Comparison of ENCODE assay signal across 8 cellular contexts in the genomic region with DNA sequence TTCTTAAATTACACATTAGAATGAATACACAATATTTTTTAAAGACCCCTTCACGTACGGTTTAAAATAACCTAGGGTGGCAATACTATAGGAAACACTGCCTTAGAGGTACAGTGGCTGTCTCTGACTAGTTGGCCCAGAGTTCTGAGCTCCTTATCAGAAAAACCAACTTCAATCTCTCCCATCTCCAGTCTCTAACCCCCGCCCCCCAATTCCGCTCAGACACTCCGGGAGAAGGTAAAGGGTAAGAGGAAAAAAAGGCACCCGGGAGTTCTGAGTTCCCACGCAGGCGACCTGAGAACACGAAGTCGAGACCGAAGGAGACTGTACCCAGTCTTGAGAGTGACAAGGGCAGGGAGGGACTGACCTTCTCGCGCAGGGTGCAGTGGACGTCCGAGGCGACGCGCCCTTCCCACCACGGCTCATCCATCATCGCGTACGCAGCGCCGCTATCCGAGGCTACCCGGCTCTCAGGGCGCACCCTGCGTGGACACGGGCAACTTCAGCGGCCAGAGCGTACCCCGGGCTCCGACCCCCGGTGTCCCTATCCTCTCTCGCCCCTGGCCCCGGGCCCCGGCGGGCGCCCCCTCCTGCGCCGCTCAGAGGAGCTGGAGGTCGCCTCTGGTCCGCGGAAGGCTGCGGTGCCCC. TPM values are rescaled to one million over a fixed set of nuclear protein-coding genes. Genes with fewer than 3 reads are reported as not detected.
DNase-seq lines count a peak whose midpoint lies in the region; ATAC-seq and TF ChIP-seq lines count a peak whose summit lies in the region.

No MANE protein-coding gene starts in this region.

- DNase-seq in DMS53 (lab: John Stamatoyannopoulos, UW) (peak; percentile 59), DMS53 treated with DMSO at 0.1 percent for 48 hours (lab: John Stamatoyannopoulos, UW; ENCODE audit: unreplicated experiment) (no peak), endodermal cell (no peak), NCI-H774 (lab: John Stamatoyannopoulos, UW) (no peak), NCI-H2171 (lab: John Stamatoyannopoulos, UW) (no peak)
- no peak for DNase-seq in naive thymus-derived CD4-positive, alpha-beta T cell

- peaks cover 31% of the 10 kb centered on the region for H3K4me1 ChIP-seq in Loucy (ENCODE audit: insufficient read depth, low read length, poor library complexity, severe bottlenecking)
- peaks cover 7% of the 10 kb centered on the region for H3K4me1 ChIP-seq in endodermal cell (ENCODE audit: control insufficient read depth, insufficient read depth, low read length)
- no peaks in the 10 kb centered on the region for H3K4me1 ChIP-seq in naive thymus-derived CD4-positive, alpha-beta T cell (ENCODE audit: control insufficient read depth in 2 of 2, insufficient read depth in 2 of 2, low read length in 2 of 2)

- peak overlapping the region; percentile 84 for H3K27ac ChIP-seq in endodermal cell (ENCODE audit: low read depth, low read length)
- H3K27ac ChIP-seq in naive thymus-derived CD4-positive, alpha-beta T cell (ENCODE audit: low read depth, low read length): no peak overlapping the region

- peaks cover 27% of the 10 kb centered on the region for H3K4me1 Mint-ChIP-seq in endodermal cell
- peaks cover 2 to 17% (median 12%) of the 10 kb centered on the region in 7 donors for H3K4me1 Mint-ChIP-seq in naive thymus-derived CD4-positive, alpha-beta T cell

- peak overlapping the region; percentile 76 for H3K4me3 Mint-ChIP-seq in endodermal cell
- peak overlapping the region in 9 of 10 donors; percentile 32 to 85 (median 56) for H3K4me3 Mint-ChIP-seq in naive thymus-derived CD4-positive, alpha-beta T cell

- no peaks in the 10 kb centered on the region for H3K27me3 ChIP-seq in Loucy (ENCODE audit: insufficient read depth, low read length, poor library complexity, severe bottlenecking)
- no peaks in the 10 kb centered on the region for H3K27me3 ChIP-seq in endodermal cell (ENCODE audit: control insufficient read depth, insufficient read depth, low read length, poor library complexity, severe bottlenecking)
- H3K27me3 ChIP-seq in naive thymus-derived CD4-positive, alpha-beta T cell (ENCODE audit: control insufficient read depth in 2 of 2, insufficient read depth in 2 of 2, low read length in 2 of 2): no peaks in the 10 kb centered on the region

- TF ChIP-seq CTCF in Loucy (conservative IDR thresholded peaks at IDR 0.05; ENCODE audit: low read length): no peak
- TF ChIP-seq CTCF in endodermal cell (conservative IDR thresholded peaks at IDR 0.05): no peak

- H3K4me3 ChIP-seq in Loucy (ENCODE audit: low read length, poor library complexity, severe bottlenecking) (peak overlapping the region; percentile 81), endodermal cell (ENCODE audit: low read length) (peak overlapping the region; percentile 89)
- no peak overlapping the region for H3K4me3 ChIP-seq in naive thymus-derived CD4-positive, alpha-beta T cell (ENCODE audit: low read length)

- CTCF ChIA-PET in naive thymus-derived CD4-positive, alpha-beta T cell (lab: Charles Lee): interaction anchor here (0.5 to 0.7 kb wide), 2 partner anchors 64 to 169 kb away, joined by 3 to 5 read pairs; no protein-coding TSS in a partner anchor

- peaks cover 2% of the 10 kb centered on the region for H3K27me3 Mint-ChIP-seq in endodermal cell (ENCODE audit: insufficient read depth)
- H3K27me3 Mint-ChIP-seq in naive thymus-derived CD4-positive, alpha-beta T cell: peaks cover 50 to 84% (median 70%) of the 10 kb centered on the region in 5 donors

- H3K79me2 ChIP-seq in Loucy (ENCODE audit: insufficient read depth, low read length): peaks cover 60% of the 10 kb centered on the region

- peak overlapping the region; percentile 73 for H2AFZ ChIP-seq in Loucy (ENCODE audit: low read length)

- H3K9ac ChIP-seq in Loucy (ENCODE audit: low read depth, low read length, poor library complexity, severe bottlenecking) (peak overlapping the region; percentile 70), endodermal cell (ENCODE audit: extremely low read depth, low read length, poor library complexity, severe bottlenecking) (peak overlapping the region; percentile 52)

- peaks cover 6% of the 10 kb centered on the region for H4K20me1 ChIP-seq in Loucy (ENCODE audit: insufficient read depth, low read length, poor library complexity, severe bottlenecking)

- 2 to 6% methylated on average over 11 to 45 of the region's 45 CpGs for WGBS in endodermal cell (ENCODE audit: insufficient coverage in 1 of 2, insufficient read length in 1 of 2), 2 experiments

- peak overlapping the region; percentile 89 for H3K4me2 ChIP-seq in Loucy (ENCODE audit: low read depth, low read length, poor library complexity, severe bottlenecking)

- ATAC-seq in naive thymus-derived CD4-positive, alpha-beta T cell: peak; percentile 32
- no peak for ATAC-seq in HG03175 (IDR thresholded peaks at IDR 0.05; ENCODE audit: unreplicated experiment)

- H3K36me3 Mint-ChIP-seq in endodermal cell (ENCODE audit: low read depth): peaks cover 12% of the 10 kb centered on the region
- H3K36me3 Mint-ChIP-seq in naive thymus-derived CD4-positive, alpha-beta T cell: peaks cover 0 to 5% (median 0%) of the 10 kb centered on the region in 5 donors

- no peaks in the 10 kb centered on the region for H3K9me3 ChIP-seq in Loucy (ENCODE audit: insufficient read depth, low read depth, low read length)
- H3K9me3 ChIP-seq in endodermal cell (ENCODE audit: control insufficient read depth, low read length): no peaks in the 10 kb centered on the region
- H3K9me3 ChIP-seq in naive thymus-derived CD4-positive, alpha-beta T cell (ENCODE audit: control insufficient read depth in 2 of 3, low read length in 3 of 3): no peaks in the 10 kb centered on the region

- no peaks in the 10 kb centered on the region for H3K9me3 Mint-ChIP-seq in endodermal cell
- peaks cover 0 to 2% (median 0%) of the 10 kb centered on the region in 11 donors for H3K9me3 Mint-ChIP-seq in naive thymus-derived CD4-positive, alpha-beta T cell

- H3K9me2 ChIP-seq in Loucy (replicated peaks; ENCODE audit: low read depth, low read length): no peaks in the 10 kb centered on the region

- intact Hi-C loops in naive thymus-derived CD4-positive, alpha-beta T cell (cut with micrococcal nuclease): no loop called here

- H3F3A ChIP-seq in Loucy (ENCODE audit: low read depth): no peaks in the 10 kb centered on the region; the same call in 1 of the 2 replicates

- H3K27ac Mint-ChIP-seq in endodermal cell: peak overlapping the region; percentile 35
- no peak overlapping the region for H3K27ac Mint-ChIP-seq in naive thymus-derived CD4-positive, alpha-beta T cell

- H3K36me3 ChIP-seq in Loucy (ENCODE audit: insufficient read depth, low read length) (no peaks in the 10 kb centered on the region), endodermal cell (ENCODE audit: control insufficient read depth, insufficient read depth, low read length) (peaks cover 4% of the 10 kb centered on the region)
- H3K36me3 ChIP-seq in naive thymus-derived CD4-positive, alpha-beta T cell (ENCODE audit: control insufficient read depth in 2 of 3, insufficient read depth in 3 of 3, low read length in 3 of 3): no peaks in the 10 kb centered on the region

- POLR2A ChIA-PET in naive thymus-derived CD4-positive, alpha-beta T cell (lab: Charles Lee): no interaction called here

RNA-seq across cellular contexts. Expression of a gene that starts 0.7 kb away (rescaled TPM):
- 10 to 100 TPM; 14.1 to 18.7 TPM for total RNA-seq in endodermal cell
- polyA plus RNA-seq in endodermal cell (2013, experiment 1 of 2): 19.3 TPM
- polyA plus RNA-seq in endodermal cell (2013, experiment 2 of 2): 18.7 TPM
- total RNA-seq in naive thymus-derived CD4-positive, alpha-beta T cell: 1 to 10 TPM in 1 of 5 experiments, under 1 TPM in 1, not detected in 3; 0.42 to 2.3 TPM
- not detected for polyA plus RNA-seq in naive thymus-derived CD4-positive, alpha-beta T cell

RNA-seq across cellular contexts. Expression of a gene that starts 58.8 kb away (rescaled TPM):
- not detected for total RNA-seq in endodermal cell
- polyA plus RNA-seq in endodermal cell (2013, experiment 1 of 2): 0.36 TPM
- 0.58 TPM for polyA plus RNA-seq in endodermal cell (2013, experiment 2 of 2)
- not detected for total RNA-seq in naive thymus-derived CD4-positive, alpha-beta T cell
- not detected for polyA plus RNA-seq in naive thymus-derived CD4-positive, alpha-beta T cell

Comparison
In these comparisons a context has a peak if more than half of its experiments do, and no peak if none do; other contexts are left out.
1. RNA of a gene that starts 0.7 kb away (total RNA-seq): 14.1 to 18.7 TPM in endodermal cell; 0.42 to 2.3 TPM in naive thymus-derived CD4-positive, alpha-beta T cell; every median in the first group is over 4 times any median in the second.